ENCODE assay signal across 23 cellular contexts in genomic region chr16:19073863-19074262, GRCh38.
"Had no signal": no experiment of that assay in that cellular context is flagged by ENCODE, and none has a peak within 500 bp of the region (broad histone marks: within the 10 kb centered on the region; RNA-seq: fewer than 3 reads in every experiment).

No MANE protein-coding gene starts in this region.

- H3K27me3 Mint-ChIP-seq: activated CD4-positive, alpha-beta T cell treated with anti-CD3 and anti-CD28 coated beads for 36 hours; activated CD8-positive, alpha-beta T cell treated with anti-CD3 and anti-CD28 coated beads for 36 hours; activated naive CD4-positive, alpha-beta T cell treated with anti-CD3 and anti-CD28 coated beads, Interleukin-2, amount 10 ng/mL, durations not matched to agents 7 days and 5 days; activated naive CD8-positive, alpha-beta T cell treated with anti-CD3 and anti-CD28 coated beads, Interleukin-2, amount 10 ng/mL, durations not matched to agents 7 days and 5 days had no signal

- H3K27ac Mint-ChIP-seq: activated CD4-positive, alpha-beta T cell treated with anti-CD3 and anti-CD28 coated beads for 36 hours; activated CD8-positive, alpha-beta T cell treated with anti-CD3 and anti-CD28 coated beads for 36 hours; activated naive CD4-positive, alpha-beta T cell treated with anti-CD3 and anti-CD28 coated beads, Interleukin-2, amount 10 ng/mL, durations not matched to agents 7 days and 5 days; activated naive CD8-positive, alpha-beta T cell treated with anti-CD3 and anti-CD28 coated beads, Interleukin-2, amount 10 ng/mL, durations not matched to agents 7 days and 5 days; activated T-cell treated with anti-CD3 and anti-CD28 coated beads, Interleukin-2, amount 50 U/mL, for 72 hours; activated T-helper 2 cell treated with anti-CD3 and anti-CD28 coated beads, Interferon-gamma antibody, Interleukin-2, Interleukin-4, amounts not matched to agents 10 μg/mL and 5 μg/mL and 100 μg/mL, durations not matched to agents 14 hours and 24 hours and 36 hours had no signal

- H3K9me3 Mint-ChIP-seq: activated CD8-positive, alpha-beta T cell treated with anti-CD3 and anti-CD28 coated beads for 36 hours; activated naive CD4-positive, alpha-beta T cell treated with anti-CD3 and anti-CD28 coated beads, Interleukin-2, amount 10 ng/mL, durations not matched to agents 7 days and 5 days; activated naive CD8-positive, alpha-beta T cell treated with anti-CD3 and anti-CD28 coated beads, Interleukin-2, amount 10 ng/mL, durations not matched to agents 7 days and 5 days; activated T-cell treated with anti-CD3 and anti-CD28 coated beads, Interleukin-2, amount 50 U/mL, for 72 hours; activated T-helper 2 cell treated with anti-CD3 and anti-CD28 coated beads, Interferon-gamma antibody, Interleukin-2, Interleukin-4, amounts not matched to agents 10 μg/mL and 5 μg/mL and 100 μg/mL, durations not matched to agents 14 hours and 24 hours and 36 hours had no signal

- H3K4me3 Mint-ChIP-seq: activated CD4-positive, alpha-beta T cell treated with anti-CD3 and anti-CD28 coated beads for 36 hours; activated CD8-positive, alpha-beta T cell treated with anti-CD3 and anti-CD28 coated beads for 36 hours; activated naive CD4-positive, alpha-beta T cell treated with anti-CD3 and anti-CD28 coated beads, Interleukin-2, amount 10 ng/mL, durations not matched to agents 7 days and 5 days; activated naive CD8-positive, alpha-beta T cell treated with anti-CD3 and anti-CD28 coated beads, Interleukin-2, amount 10 ng/mL, durations not matched to agents 7 days and 5 days; activated T-cell treated with anti-CD3 and anti-CD28 coated beads, Interleukin-2, amount 50 U/mL, for 72 hours had no signal

- DNase-seq: activated CD4-positive, alpha-beta T cell treated with anti-CD3 and anti-CD28 coated beads for 36 hours; activated CD4-positive, alpha-beta T cell treated with anti-CD3 and anti-CD28 coated beads, Interleukin-2, amount 50 U/mL, for 1 hour; activated CD8-positive, alpha-beta memory T cell treated with anti-CD3 and anti-CD28 coated beads, Interleukin-2, amount 50 U/mL, for 4 hours; activated CD8-positive, alpha-beta T cell treated with anti-CD3 and anti-CD28 coated beads for 36 hours; activated gamma-delta T cell treated with Interleukin-2 at 50 U/mL for 16 hours; activated naive CD4-positive, alpha-beta T cell treated with anti-CD3 and anti-CD28 coated beads, Interleukin-2, amount 10 ng/mL, durations not matched to agents 7 days and 5 days; activated naive CD8-positive, alpha-beta T cell treated with anti-CD3 and anti-CD28 coated beads, Interleukin-2, amount 10 ng/mL, durations not matched to agents 7 days and 5 days; activated T-cell treated with anti-CD3 and anti-CD28 coated beads, Interleukin-2, amount 50 U/mL, for 72 hours; anterior cingulate cortex; Kasumi-1; NCI-H1105 treated with DMSO at 0.1 percent for 48 hours; NCI-H1436 treated with DMSO at 0.1 percent for 48 hours; NCI-H187; NCI-H2081; NCI-H510A treated with DMSO at 0.1 percent for 48 hours; PC-3; SHP77; SW 1271 had no signal

- ATAC-seq: activated CD4-positive, alpha-beta T cell treated with anti-CD3 and anti-CD28 coated beads for 36 hours; activated CD8-positive, alpha-beta T cell treated with anti-CD3 and anti-CD28 coated beads for 36 hours; activated T-cell treated with anti-CD3 and anti-CD28 coated beads, Interleukin-2, amount 50 U/mL, for 72 hours; K562; PC-3; SK-N-SH treated with all-trans-retinoic acid at 6 μM for 48 hours had no signal

- H3K27me3 ChIP-seq: adrenal gland, SJSA1 had no signal

- H3K4me3 ChIP-seq: adrenal gland, K562, SJSA1 had no signal

- H3K4me1 ChIP-seq: SJSA1 had no signal

- H3K27ac ChIP-seq: adrenal gland, SJSA1 had no signal

- H3K9me3 ChIP-seq: adrenal gland, SJSA1 had no signal
